Comparison of ENCODE assay signal across 8 cellular contexts in genomic region chr1:115641762-115642167, GRCh38. TPM values are rescaled to one million over a fixed set of nuclear protein-coding genes. Genes with fewer than 3 reads are reported as not detected.
DNase-seq lines count a peak whose midpoint lies in the region; ATAC-seq, FAIRE-seq and TF ChIP-seq lines count a peak whose summit lies in the region.

VANGL1 (plus strand) TSS chr1:115641970; CDS start chr1:115651414, 9,444 bp downstream.

- H3K9me3 Mint-ChIP-seq in effector memory CD8-positive, alpha-beta T cell: peaks cover 7 to 20% of the 10 kb centered on the region in 2 donors

- H3K4me3 ChIP-seq in AG09309 (ENCODE audit: control insufficient read depth, low read depth, low read length): peak within 1 kb of the TSS; percentile 91
- H3K4me3 ChIP-seq in WERI-Rb-1 (ENCODE audit: low read depth, low read length): peak within 1 kb of the TSS; percentile 87
- peak within 1 kb of the TSS; percentile 50 for H3K4me3 ChIP-seq in mesendoderm (ENCODE audit: low read length)

- no peak for DNase-seq in AG09309 (ENCODE audit: low read depth)
- DNase-seq in GM18507 (ENCODE audit: extremely low spot score, insufficient read length, low read depth): peak; percentile 51
- peak; percentile 54 for DNase-seq in NCI-H1105 treated with DMSO at 0.1 percent for 48 hours (lab: John Stamatoyannopoulos, UW)
- peak; percentile 57 for DNase-seq in WERI-Rb-1
- peak; percentile 16 to 34 (median 26) for DNase-seq in effector memory CD8-positive, alpha-beta T cell
- peak; percentile 83 for DNase-seq in mesendoderm
- DNase-seq in stromal cell of bone marrow (ENCODE audit: low read depth): peak; percentile 26

- TF ChIP-seq CTCF in AG09309 (IDR thresholded peaks at IDR 0.05; ENCODE audit: control insufficient read depth, insufficient read depth, low read depth, low read length, missing control alignments): no peak
- no peak for TF ChIP-seq CTCF in WERI-Rb-1 (IDR thresholded peaks at IDR 0.05; ENCODE audit: low read depth, low read length)

- peaks cover 3% of the 10 kb centered on the region for H3K36me3 Mint-ChIP-seq in effector memory CD8-positive, alpha-beta T cell (ENCODE audit: insufficient read depth)

- no peak within 1 kb of the TSS for H2BK15ac ChIP-seq in mesendoderm (replicated peaks; ENCODE audit: low read depth)

- peak within 1 kb of the TSS; percentile 88 for H3K9ac ChIP-seq in mesendoderm (ENCODE audit: low read length)

- peak; percentile 63 for ATAC-seq in HG02852 (IDR thresholded peaks at IDR 0.05; ENCODE audit: unreplicated experiment)
- peak; percentile 74 for ATAC-seq in effector memory CD8-positive, alpha-beta T cell (replicated peaks)

- H3K23ac ChIP-seq in mesendoderm (ENCODE audit: low read length): peak within 1 kb of the TSS; percentile 86

- H2BK120ac ChIP-seq in mesendoderm (ENCODE audit: low read depth, low read length): peak within 1 kb of the TSS; percentile 40

- H3K4me1 ChIP-seq in mesendoderm (ENCODE audit: control insufficient read depth, low read depth, low read length): peaks cover 14% of the 10 kb centered on the region

- H3K27me3 Mint-ChIP-seq in effector memory CD8-positive, alpha-beta T cell: peaks cover 6 to 25% of the 10 kb centered on the region in 2 donors

- H3K4me1 Mint-ChIP-seq in effector memory CD8-positive, alpha-beta T cell (ENCODE audit: low read depth in 2 of 2): peaks cover 6 to 12% of the 10 kb centered on the region in 2 donors

- peak within 1 kb of the TSS; percentile 97 for H3K4ac ChIP-seq in mesendoderm (ENCODE audit: low read depth, low read length)

- FAIRE-seq in GM18507 (lab: Jason Lieb, UNC): no peak

- no peak within 1 kb of the TSS for H4K5ac ChIP-seq in mesendoderm (ENCODE audit: low read length)

- H3K27me3 ChIP-seq in WERI-Rb-1 (ENCODE audit: insufficient read depth, low read depth, severe bottlenecking) (no peaks in the 10 kb centered on the region), mesendoderm (ENCODE audit: insufficient read depth, low read length, poor library complexity) (no peaks in the 10 kb centered on the region)

- peak within 1 kb of the TSS; percentile 60 for H2BK5ac ChIP-seq in mesendoderm (ENCODE audit: low read length)

- peak within 1 kb of the TSS; percentile 77 for H3K4me2 ChIP-seq in mesendoderm (ENCODE audit: low read length)

- peak within 1 kb of the TSS; percentile 69 for H4K8ac ChIP-seq in mesendoderm (ENCODE audit: low read depth, low read length)

- H3K79me1 ChIP-seq in mesendoderm (ENCODE audit: low read length): no peaks in the 10 kb centered on the region

- peak within 1 kb of the TSS; percentile 35 for H2AK5ac ChIP-seq in mesendoderm (ENCODE audit: low read length)

- peak within 1 kb of the TSS; percentile 94 for H3K18ac ChIP-seq in mesendoderm (ENCODE audit: low read length)

- peak within 1 kb of the TSS; percentile 79 to 80 for H3K4me3 Mint-ChIP-seq in effector memory CD8-positive, alpha-beta T cell

- H3K36me3 ChIP-seq in WERI-Rb-1 (no peaks in the 10 kb centered on the region), mesendoderm (ENCODE audit: control insufficient read depth, insufficient read depth, low read length) (no peaks in the 10 kb centered on the region)

- H3K27ac Mint-ChIP-seq in effector memory CD8-positive, alpha-beta T cell: no peak within 1 kb of the TSS

- peaks cover 15% of the 10 kb centered on the region for H3K9me3 ChIP-seq in WERI-Rb-1 (ENCODE audit: severe bottlenecking)

- peaks cover 45% of the 10 kb centered on the region for H3K79me2 ChIP-seq in mesendoderm (ENCODE audit: control insufficient read depth, insufficient read depth, low read length)

- H3K56ac ChIP-seq in mesendoderm (ENCODE audit: low read length): peak within 1 kb of the TSS; percentile 88

- no CpG with 5 or more reads among the region's 61 CpGs for WGBS in mesendoderm (ENCODE audit: extremely low coverage, insufficient coverage, low lambda C conversion rate)

- peak within 1 kb of the TSS; percentile 12; the same call in 1 of the 2 replicates for H3K27ac ChIP-seq in WERI-Rb-1
- peak within 1 kb of the TSS; percentile 97 for H3K27ac ChIP-seq in mesendoderm (ENCODE audit: low read depth, low read length)

RNA-seq across cellular contexts. Expression of gene VANGL1, which starts in this region (rescaled TPM):
- 71.3 TPM for polyA plus RNA-seq in mesendoderm (2013, experiment 1 of 2)
- polyA plus RNA-seq in mesendoderm (2013, experiment 2 of 2): 69.6 TPM
